12 cellular contexts compared by ENCODE assay signal in the genomic region with DNA sequence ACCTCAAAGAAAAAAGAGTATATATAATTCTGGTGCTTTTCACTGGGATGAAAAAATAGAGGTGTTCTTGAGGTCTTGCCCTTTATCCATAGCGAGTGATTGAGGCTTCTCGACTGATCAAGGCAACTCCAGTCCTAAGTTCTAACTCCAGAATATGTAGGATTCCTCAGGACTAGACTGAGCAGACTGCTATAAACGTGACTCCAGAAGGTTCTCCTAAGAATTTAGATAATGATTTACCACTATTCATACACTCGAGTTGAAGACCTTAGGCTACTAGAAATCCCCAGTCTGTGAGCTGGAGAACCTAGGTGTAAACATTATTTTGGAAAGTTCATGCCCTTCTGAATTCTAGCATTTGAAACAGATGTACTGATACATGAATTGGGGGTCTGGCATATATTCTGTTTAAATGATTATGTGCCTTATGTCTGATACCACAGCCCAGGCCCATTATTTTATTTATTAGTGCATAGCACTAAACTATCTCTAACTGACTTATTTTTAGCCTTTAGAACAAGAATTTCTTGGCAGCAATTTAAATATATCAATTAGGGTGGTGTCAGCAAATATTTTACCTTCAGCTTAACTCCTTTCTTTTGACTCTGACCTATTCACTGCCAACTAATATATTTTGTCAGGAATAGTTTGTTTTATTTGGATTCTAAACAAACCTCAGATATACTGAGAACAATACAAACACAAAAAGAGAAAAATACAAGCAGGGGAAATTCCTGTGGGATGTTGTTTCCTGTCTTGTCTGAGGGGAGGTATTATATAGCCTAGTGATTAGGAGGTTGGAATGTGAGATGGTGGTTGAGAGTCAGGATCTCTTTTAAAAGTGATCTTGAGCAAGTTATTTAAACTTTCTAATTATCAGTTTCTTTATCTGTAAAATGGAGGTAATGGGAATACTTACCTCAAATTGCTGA.
DNase-seq lines count a peak whose midpoint lies in the region; ATAC-seq and TF ChIP-seq lines count a peak whose summit lies in the region.
"Had no signal": no experiment of that assay in that cellular context is flagged by ENCODE, and none has a peak within 500 bp of the region (broad histone marks: within the 10 kb centered on the region; RNA-seq: fewer than 3 reads in every experiment).

No MANE protein-coding gene starts in this region.

- H3K27ac Mint-ChIP-seq in progenitor cell of endocrine pancreas: peak overlapping the region; percentile 6
- no peak overlapping the region for H3K27ac Mint-ChIP-seq in T-helper 17 cell
- no peak overlapping the region for H3K27ac Mint-ChIP-seq in osteocyte (ENCODE audit: unreplicated experiment)
- H3K27ac Mint-ChIP-seq: CD4-positive, CD25-positive, alpha-beta regulatory T cell; nephron progenitor cell had no signal

- H3K9me3 ChIP-seq in RWPE2 (ENCODE audit: severe bottlenecking) (no peaks in the 10 kb centered on the region), T-helper 17 cell (ENCODE audit: control insufficient read depth, low read length, poor library complexity, severe bottlenecking) (no peaks in the 10 kb centered on the region)
- H3K9me3 ChIP-seq: adrenal gland had no signal

- H3K4me1 Mint-ChIP-seq in progenitor cell of endocrine pancreas (ENCODE audit: low read depth) (peaks cover 16% of the 10 kb centered on the region), T-helper 17 cell (peaks cover 5% of the 10 kb centered on the region), osteocyte (ENCODE audit: unreplicated experiment) (peaks cover 18% of the 10 kb centered on the region)

- H3K27me3 ChIP-seq in RWPE2 (ENCODE audit: insufficient read depth, poor library complexity, severe bottlenecking): no peaks in the 10 kb centered on the region
- H3K27me3 ChIP-seq: adrenal gland had no signal

- peaks cover 9% of the 10 kb centered on the region for H3K36me3 Mint-ChIP-seq in progenitor cell of endocrine pancreas (ENCODE audit: insufficient read depth)
- H3K36me3 Mint-ChIP-seq in T-helper 17 cell (ENCODE audit: low read depth): peaks cover 5% of the 10 kb centered on the region
- H3K36me3 Mint-ChIP-seq in osteocyte (ENCODE audit: unreplicated experiment): peaks cover 16% of the 10 kb centered on the region

- H3K4me3 ChIP-seq in RWPE2 (ENCODE audit: severe bottlenecking): no peak overlapping the region
- H3K4me3 ChIP-seq: adrenal gland had no signal

- H3K4me3 Mint-ChIP-seq in progenitor cell of endocrine pancreas (ENCODE audit: low read depth) (no peak overlapping the region), T-helper 17 cell (no peak overlapping the region), osteocyte (ENCODE audit: unreplicated experiment) (no peak overlapping the region)
- H3K4me3 Mint-ChIP-seq: CD4-positive, CD25-positive, alpha-beta regulatory T cell; nephron progenitor cell had no signal

- H3K27ac ChIP-seq in RWPE2 (ENCODE audit: poor library complexity, severe bottlenecking): peak overlapping the region; percentile 7
- H3K27ac ChIP-seq: adrenal gland had no signal

- H3K9me3 Mint-ChIP-seq in progenitor cell of endocrine pancreas (ENCODE audit: low read depth): no peaks in the 10 kb centered on the region
- no peaks in the 10 kb centered on the region for H3K9me3 Mint-ChIP-seq in osteocyte (ENCODE audit: unreplicated experiment)
- H3K9me3 Mint-ChIP-seq: CD4-positive, CD25-positive, alpha-beta regulatory T cell; nephron progenitor cell had no signal

- TF ChIP-seq CTCF in RWPE2 (IDR thresholded peaks at IDR 0.05; ENCODE audit: poor library complexity, severe bottlenecking) (no peak), progenitor cell of endocrine pancreas (IDR thresholded peaks at IDR 0.05; ENCODE audit: unreplicated experiment) (no peak), osteocyte (IDR thresholded peaks at IDR 0.05) (no peak)

- H3K36me3 ChIP-seq in RWPE2 (ENCODE audit: low read depth): peaks cover 5% of the 10 kb centered on the region
- H3K36me3 ChIP-seq: adrenal gland had no signal

- peaks cover 11% of the 10 kb centered on the region for H3K4me1 ChIP-seq in RWPE2 (ENCODE audit: insufficient read depth, poor library complexity, severe bottlenecking)

- peak; percentile 72 for DNase-seq in EH (ENCODE audit: low read depth)
- no peak for DNase-seq in RWPE2 (ENCODE audit: low spot score)
- DNase-seq in glomerular endothelial cell (ENCODE audit: extremely low read depth, low read depth, low spot score): peak; percentile 37
- DNase-seq in progenitor cell of endocrine pancreas (ENCODE audit: low spot score, unreplicated experiment): no peak
- no peak for DNase-seq in T-helper 17 cell
- DNase-seq in activated CD4-positive, alpha-beta T cell treated with anti-CD3 and anti-CD28 coated beads for 4 hours: no peak
- no peak for DNase-seq in mesenteric fat pad (ENCODE audit: low spot score)
- no peak for DNase-seq in osteocyte (ENCODE audit: extremely low spot score, unreplicated experiment)
- DNase-seq: adrenal gland; CD4-positive, CD25-positive, alpha-beta regulatory T cell; NCI-H1694; nephron progenitor cell had no signal

- ATAC-seq in RWPE2 (ENCODE audit: low read depth) (no peak), T-helper 17 cell (no peak)

- no peaks in the 10 kb centered on the region for H3K27me3 Mint-ChIP-seq in progenitor cell of endocrine pancreas
- no peaks in the 10 kb centered on the region for H3K27me3 Mint-ChIP-seq in T-helper 17 cell
- H3K27me3 Mint-ChIP-seq in osteocyte (ENCODE audit: unreplicated experiment): no peaks in the 10 kb centered on the region
- H3K27me3 Mint-ChIP-seq: CD4-positive, CD25-positive, alpha-beta regulatory T cell had no signal

Comparison
In these comparisons a context has a peak if more than half of its experiments do, and no peak if none do; other contexts are left out.
1. DNase-seq: peak in EH (single experiment) and glomerular endothelial cell (single experiment); none in RWPE2 (single experiment), progenitor cell of endocrine pancreas (single experiment), T-helper 17 cell (0 of 3), activated CD4-positive, alpha-beta T cell treated with anti-CD3 and anti-CD28 coated beads for 4 hours (0 of 2), mesenteric fat pad (single experiment) and osteocyte (single experiment).